10 cellular contexts compared by ENCODE assay signal in genomic region chr11:10310301-10310841, GRCh38. TPM values are rescaled to one million over a fixed set of nuclear protein-coding genes. Genes with fewer than 3 reads are reported as not detected.
DNase-seq lines count a peak whose midpoint lies in the region; ATAC-seq and TF ChIP-seq lines count a peak whose summit lies in the region.
"Had no signal": no experiment of that assay in that cellular context is flagged by ENCODE, and none has a peak within 500 bp of the region (broad histone marks: within the 10 kb centered on the region; RNA-seq: fewer than 3 reads in every experiment).

No MANE protein-coding gene starts in this region.

- no peak overlapping the region for H3K4me3 ChIP-seq in left ventricle myocardium inferior
- H3K4me3 ChIP-seq in Panc1 (ENCODE audit: low read depth in 2 of 2, low read length in 2 of 2): no peak overlapping the region
- no peak overlapping the region for H3K4me3 ChIP-seq in fibroblast of pulmonary artery (replicated peaks; ENCODE audit: low read depth, low read length)
- no peak overlapping the region for H3K4me3 ChIP-seq in vagina
- H3K4me3 ChIP-seq: SJSA1 had no signal

- POLR2A ChIA-PET in Panc1 (lab: Charles Lee): interaction anchor here (0.5 to 1.3 kb wide), 5 partner anchors 92 to 1346 kb away, joined by 4 to 11 read pairs (median 7); partner anchors contain the start of gene WEE1

- peak overlapping the region; percentile 91 for H3K27ac ChIP-seq in left ventricle myocardium inferior (replicated peaks)
- peak overlapping the region; percentile 100 for H3K27ac ChIP-seq in Panc1 (ENCODE audit: low read length)
- H3K27ac ChIP-seq in vagina: peak overlapping the region; percentile 27
- H3K27ac ChIP-seq: SJSA1 had no signal

- TF ChIP-seq POLR2A in vagina (IDR thresholded peaks at IDR 0.05): no peak

- in situ Hi-C loops in Panc1 (cut with HindIII; ENCODE audit: low pct_unique_long_range_greater_than_20kb, low sequenced_read_pairs): loop anchor here (25.0 kb wide), 2 partner anchors 448 to 723 kb away; no protein-coding TSS in a partner anchor

- CTCF ChIA-PET in Panc1 (lab: Charles Lee): interaction anchor here (0.5 to 3.3 kb wide), 4 partner anchors 56 to 552 kb away, joined by 3 to 24 read pairs (median 11); no protein-coding TSS in a partner anchor

- H3K9me3 ChIP-seq in left ventricle myocardium inferior (replicated peaks) (no peaks in the 10 kb centered on the region), Panc1 (ENCODE audit: control insufficient read depth, insufficient read depth, low read depth, low read length) (no peaks in the 10 kb centered on the region), vagina (no peaks in the 10 kb centered on the region)
- H3K9me3 ChIP-seq: SJSA1 had no signal

- no peak for TF ChIP-seq CTCF in left ventricle myocardium inferior (IDR thresholded peaks at IDR 0.05; ENCODE audit: borderline replicate concordance)
- TF ChIP-seq CTCF in Panc1 (IDR thresholded peaks at IDR 0.05): no peak
- TF ChIP-seq CTCF in fibroblast of pulmonary artery (IDR thresholded peaks at IDR 0.05; ENCODE audit: low read length, missing control alignments): no peak
- no peak for TF ChIP-seq CTCF in vagina (IDR thresholded peaks at IDR 0.05)

- ATAC-seq in left ventricle myocardium superior (no peak), Panc1 (no peak), HG03039 (IDR thresholded peaks at IDR 0.05; ENCODE audit: unreplicated experiment) (no peak)

- H3K36me3 ChIP-seq in left ventricle myocardium inferior (no peaks in the 10 kb centered on the region), Panc1 (ENCODE audit: control insufficient read depth, insufficient read depth, low read length) (peaks cover 15% of the 10 kb centered on the region), vagina (no peaks in the 10 kb centered on the region)
- H3K36me3 ChIP-seq: SJSA1 had no signal

- H3K4me1 ChIP-seq in left ventricle myocardium inferior (peaks cover 56% of the 10 kb centered on the region), Panc1 (ENCODE audit: control insufficient read depth, insufficient read depth, low read length) (peaks cover 39% of the 10 kb centered on the region), vagina (peaks cover 29% of the 10 kb centered on the region)

- DNase-seq in left ventricle myocardium inferior: no peak
- no peak for DNase-seq in left ventricle myocardium superior
- DNase-seq in Panc1 (ENCODE audit: low read depth, low spot score): no peak
- peak; percentile 38 for DNase-seq in fibroblast of pulmonary artery (ENCODE audit: low read depth)
- no peak for DNase-seq in vagina (ENCODE audit: extremely low spot score in 2 of 2)
- no peak for DNase-seq in NCI-H1092 (lab: John Stamatoyannopoulos, UW)
- no peak for DNase-seq in NCI-H2227 (lab: John Stamatoyannopoulos, UW; ENCODE audit: unreplicated experiment)
- DNase-seq: activated CD4-positive, alpha-beta T cell treated with anti-CD3 and anti-CD28 coated beads for 48 hours had no signal

- no TSS peak for BruUV-seq in Panc1 (replicated peaks; lab: Mats Ljungman, UMichigan)

- H3K27me3 ChIP-seq in left ventricle myocardium inferior (ENCODE audit: low read depth): no peaks in the 10 kb centered on the region
- H3K27me3 ChIP-seq in Panc1 (ENCODE audit: control insufficient read depth, insufficient read depth, low read length): no peaks in the 10 kb centered on the region
- H3K27me3 ChIP-seq in vagina: no peaks in the 10 kb centered on the region
- H3K27me3 ChIP-seq: SJSA1 had no signal

- intact Hi-C loops in left ventricle myocardium inferior (cut with micrococcal nuclease) (no loop called here), left ventricle myocardium superior (cut with micrococcal nuclease) (no loop called here), Panc1 (cut with micrococcal nuclease; ENCODE audit: unreplicated experiment) (no loop called here), vagina (cut with DNase I) (no loop called here)

RNA-seq across cellular contexts. Expression of gene ADM, which starts 5.5 kb away (rescaled TPM):
- total RNA-seq in left ventricle myocardium inferior: 14.2 TPM
- total RNA-seq in left ventricle myocardium superior: 23.4 TPM
- 263 TPM for total RNA-seq in Panc1 (2021; ENCODE audit: unreplicated experiment)
- polyA plus RNA-seq in Panc1 (2012; ENCODE audit: insufficient read length): 316 TPM
- 130 TPM for total RNA-seq in vagina

RNA-seq across cellular contexts. Expression of gene SBF2, which starts 16.4 kb away (rescaled TPM):
- total RNA-seq in left ventricle myocardium inferior (17.8 TPM), left ventricle myocardium superior (17.9 TPM), Panc1 (2021; ENCODE audit: unreplicated experiment) (65.0 TPM), vagina (69.5 TPM)
- polyA plus RNA-seq in Panc1 (2012; ENCODE audit: insufficient read length): 30.9 TPM

Comparison
In these comparisons a context has a peak if more than half of its experiments do, and no peak if none do; other contexts are left out.
1. H3K27ac ChIP-seq: peak in every context shown above with its lines; median percentile 100 in Panc1; 91 in left ventricle myocardium inferior; 27 in vagina.